ENCODE assay signal across 1 cellular context in genomic region chr7:134892963-134893362, GRCh38.
TF ChIP-seq lines count a peak whose summit lies in the region.

No MANE protein-coding gene starts in this region.

TF ChIP-seq in HepG2, 621 proteins besides CTCF, POLR2A, EP300 and RAD21 (continued from another document and continues in another):
- TF ChIP-seq ZNF34 (CRISPR knock-in tag; IDR thresholded peaks at IDR 0.05; ENCODE audit: borderline replicate concordance) (no peak), ARID4A (CRISPR knock-in tag; IDR thresholded peaks at IDR 0.05; ENCODE audit: borderline replicate concordance) (peak; percentile 58; the same call in 1 of the 2 replicates), ZBTB1 (CRISPR knock-in tag; IDR thresholded peaks at IDR 0.05; ENCODE audit: borderline replicate concordance) (no peak), ZBTB3 (CRISPR knock-in tag; IDR thresholded peaks at IDR 0.05; ENCODE audit: borderline replicate concordance, low read depth) (no peak), NR2C2 (CRISPR knock-in tag; IDR thresholded peaks at IDR 0.05; ENCODE audit: borderline replicate concordance) (no peak), PRDM10 (CRISPR knock-in tag; IDR thresholded peaks at IDR 0.05; ENCODE audit: low read depth) (no peak; the same call in 1 of the 2 replicates), ZNF263 (CRISPR knock-in tag; IDR thresholded peaks at IDR 0.05) (no peak), SIX1 (CRISPR knock-in tag; IDR thresholded peaks at IDR 0.05; ENCODE audit: borderline replicate concordance) (no peak), DNMT3B (CRISPR knock-in tag; conservative IDR thresholded peaks at IDR 0.05) (no peak), CBX5 (CRISPR knock-in tag; IDR thresholded peaks at IDR 0.05; ENCODE audit: borderline replicate concordance) (0 out of 2 replicates have a peak, but pooled peaks have one; percentile 27), ZNF766 (CRISPR knock-in tag; IDR thresholded peaks at IDR 0.05; ENCODE audit: borderline replicate concordance) (no peak), ZNF44 (CRISPR knock-in tag; IDR thresholded peaks at IDR 0.05) (no peak), TSC22D2 (CRISPR knock-in tag; IDR thresholded peaks at IDR 0.05; ENCODE audit: borderline replicate concordance) (no peak), ZNF576 (CRISPR knock-in tag; IDR thresholded peaks at IDR 0.05) (no peak), GPN1 (CRISPR knock-in tag; IDR thresholded peaks at IDR 0.05; ENCODE audit: borderline replicate concordance) (no peak), ZNF564 (CRISPR knock-in tag; IDR thresholded peaks at IDR 0.05) (no peak), DRAP1 (CRISPR knock-in tag; IDR thresholded peaks at IDR 0.05) (no peak), SUZ12 (IDR thresholded peaks at IDR 0.05; ENCODE audit: low read depth, low read length) (no peak), RCOR2 (CRISPR knock-in tag; IDR thresholded peaks at IDR 0.05) (no peak), CENPBD1 (CRISPR knock-in tag; IDR thresholded peaks at IDR 0.05; ENCODE audit: borderline replicate concordance, low read depth) (no peak), POLR2AphosphoS5 (IDR thresholded peaks at IDR 0.05; ENCODE audit: low read depth, low read length) (no peak), MED8 (CRISPR knock-in tag; IDR thresholded peaks at IDR 0.05; ENCODE audit: insufficient replicate concordance) (no peak), HDAC1 (CRISPR knock-in tag; IDR thresholded peaks at IDR 0.05) (no peak), SP4 (CRISPR knock-in tag; IDR thresholded peaks at IDR 0.05) (no peak), FOXA3 (CRISPR knock-in tag; IDR thresholded peaks at IDR 0.05) (peak; percentile 88), STAT5B (CRISPR knock-in tag; IDR thresholded peaks at IDR 0.05) (no peak), LCORL (IDR thresholded peaks at IDR 0.05) (no peak), LCORL (CRISPR knock-in tag; IDR thresholded peaks at IDR 0.05) (no peak), ZNF530 (CRISPR knock-in tag; IDR thresholded peaks at IDR 0.05; ENCODE audit: low read depth) (no peak), HMG20B (CRISPR knock-in tag; conservative IDR thresholded peaks at IDR 0.05) (no peak), ATAD3A (CRISPR knock-in tag; IDR thresholded peaks at IDR 0.05) (no peak), RXRB (CRISPR knock-in tag; IDR thresholded peaks at IDR 0.05; ENCODE audit: borderline replicate concordance) (0 out of 2 replicates have a peak, but pooled peaks have one; percentile 59), ZNF414 (CRISPR knock-in tag; IDR thresholded peaks at IDR 0.05) (no peak), ZBTB49 (CRISPR knock-in tag; IDR thresholded peaks at IDR 0.05; ENCODE audit: borderline replicate concordance) (no peak), SNAPC2 (CRISPR knock-in tag; IDR thresholded peaks at IDR 0.05) (no peak), STAG1 (CRISPR knock-in tag; IDR thresholded peaks at IDR 0.05) (no peak), SPEN (CRISPR knock-in tag; IDR thresholded peaks at IDR 0.05; ENCODE audit: low read depth) (no peak), TP53 (CRISPR knock-in tag; conservative IDR thresholded peaks at IDR 0.05) (no peak), FIP1L1 (IDR thresholded peaks at IDR 0.05; ENCODE audit: borderline replicate concordance, insufficient read depth, low read depth, low read length) (no peak), XBP1 (CRISPR knock-in tag; IDR thresholded peaks at IDR 0.05) (no peak), ZNF574 (CRISPR knock-in tag; IDR thresholded peaks at IDR 0.05) (peak; percentile 37; the same call in 1 of the 2 replicates), ZIK1 (CRISPR knock-in tag; IDR thresholded peaks at IDR 0.05; ENCODE audit: borderline replicate concordance, low read depth) (no peak), THAP11 (CRISPR knock-in tag; IDR thresholded peaks at IDR 0.05) (no peak), ZNF207 (IDR thresholded peaks at IDR 0.05; ENCODE audit: borderline replicate concordance) (no peak), KLF15 (CRISPR knock-in tag; IDR thresholded peaks at IDR 0.05; ENCODE audit: borderline replicate concordance) (no peak), ZNF562 (CRISPR knock-in tag; IDR thresholded peaks at IDR 0.05; ENCODE audit: borderline replicate concordance) (no peak), CSRNP1 (CRISPR knock-in tag; IDR thresholded peaks at IDR 0.05) (no peak)
